Comparison of ENCODE assay signal across 31 cellular contexts in the genomic region with DNA sequence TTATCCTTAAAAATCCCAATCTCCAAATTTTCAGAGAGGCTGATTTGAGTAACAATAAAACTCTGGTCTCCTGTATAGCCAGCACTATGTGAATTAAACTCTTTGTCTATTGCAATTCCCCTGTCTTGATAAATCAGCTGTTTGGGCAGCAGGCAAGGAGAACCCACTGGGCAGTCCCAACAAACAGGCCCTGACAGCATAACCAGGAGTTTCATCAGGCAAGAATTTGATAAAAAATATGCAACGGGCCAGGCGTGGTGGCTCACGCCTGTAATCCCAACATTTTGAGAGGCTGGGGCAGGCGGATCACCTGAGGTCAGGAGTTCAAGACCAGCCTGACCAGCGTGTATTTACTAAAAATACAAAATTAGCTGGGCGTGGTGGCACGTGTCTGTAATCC. TPM values are rescaled to one million over a fixed set of nuclear protein-coding genes. Genes with fewer than 3 reads are reported as not detected.
A peak's percentile ranks its signal among the peaks of the same experiment; 100 is the strongest.
DNase-seq lines count a peak whose midpoint lies in the region; ATAC-seq and TF ChIP-seq lines count a peak whose summit lies in the region.
"Had no signal": no experiment of that assay in that cellular context is flagged by ENCODE, and none has a peak within 500 bp of the region (broad histone marks: within the 10 kb centered on the region; RNA-seq: fewer than 3 reads in every experiment).

No MANE protein-coding gene starts in this region.

- H3K4me3 ChIP-seq in RWPE2 (ENCODE audit: severe bottlenecking) (no peak overlapping the region), esophagus squamous epithelium (no peak overlapping the region)
- H3K4me3 ChIP-seq: body of pancreas, heart left ventricle, MG63, neural progenitor cell, spleen, thoracic aorta had no signal

- no peaks in the 10 kb centered on the region for H3K27me3 ChIP-seq in RWPE2 (ENCODE audit: insufficient read depth, poor library complexity, severe bottlenecking)
- no peaks in the 10 kb centered on the region for H3K27me3 ChIP-seq in esophagus squamous epithelium
- H3K27me3 ChIP-seq: body of pancreas, heart left ventricle, MG63, neural progenitor cell, spleen had no signal

- H3K4me1 Mint-ChIP-seq in activated CD4-positive, alpha-beta memory T cell treated with anti-CD3 and anti-CD28 coated beads for 36 hours (ENCODE audit: low read depth) = peaks cover 91% of the 10 kb centered on the region
- peaks cover 87% of the 10 kb centered on the region for H3K4me1 Mint-ChIP-seq in activated CD4-positive, alpha-beta memory T cell treated with anti-CD3 and anti-CD28 coated beads, Interleukin-2, amount 10 ng/mL, durations not matched to agents 7 days and 5 days
- H3K4me1 Mint-ChIP-seq in stimulated activated effector memory CD8-positive, alpha-beta T cell treated with anti-CD3 and anti-CD28 coated beads, Interleukin-12 subunit alpha, Interleukin-12 subunit beta, amount 100 ng/mL, for 72 hours = peaks cover 95% of the 10 kb centered on the region

- no peak for TF ChIP-seq POLR2A in esophagus squamous epithelium (IDR thresholded peaks at IDR 0.05)

- H3K36me3 ChIP-seq in RWPE2 (ENCODE audit: low read depth) (peaks cover 20% of the 10 kb centered on the region), esophagus squamous epithelium (peaks cover 0 to 19% (median 0%) of the 10 kb centered on the region in 3 donors)
- H3K36me3 ChIP-seq: MG63, neural progenitor cell, thoracic aorta had no signal

- no peak for DNase-seq in activated CD4-positive, alpha-beta memory T cell treated with anti-CD3 and anti-CD28 coated beads for 36 hours
- no peak for DNase-seq in activated CD4-positive, alpha-beta memory T cell treated with anti-CD3 and anti-CD28 coated beads, Interleukin-2, amount 10 ng/mL, durations not matched to agents 7 days and 5 days
- DNase-seq in RWPE2 (ENCODE audit: low spot score) (no peak), esophagus squamous epithelium (lab: John Stamatoyannopoulos, UW) (no peak), GM13977 (ENCODE audit: low spot score) (no peak), COLO668 (lab: John Stamatoyannopoulos, UW; ENCODE audit: unreplicated experiment) (no peak)
- DNase-seq in stimulated activated effector memory CD8-positive, alpha-beta T cell treated with anti-CD3 and anti-CD28 coated beads, Interleukin-12 subunit alpha, Interleukin-12 subunit beta, amount 100 ng/mL, for 72 hours (ENCODE audit: low spot score in 2 of 2) = no peak
- DNase-seq: activated B cell treated with CpG ODN at 0.5 μM for 24 hours; activated CD4-positive, alpha-beta T cell treated with anti-CD3 and anti-CD28 coated beads, Interleukin-2, amount 50 U/mL, for 4 hours; activated gamma-delta T cell treated with Interleukin-2 at 50 U/mL for 16 hours; DMS79; effector CD4-positive, alpha-beta T cell; erythroblast; GDM1; H7; heart left ventricle; KBM-7; MG63; NCI-H2029 treated with DMSO at 0.1 percent for 48 hours; NCI-H2227 treated with DMSO at 0.1 percent for 48 hours; NCI-H526 treated with DMSO at 0.1 percent for 48 hours; right cardiac atrium; spleen; stimulated activated CD4-positive, alpha-beta T cell treated with anti-CD3 and anti-CD28 coated beads, Interleukin-4, amount 100 ng/mL, for 4 hours; stimulated activated naive CD4-positive, alpha-beta T cell; SW 1271 had no signal

- peak overlapping the region; percentile 97 for H3K27ac ChIP-seq in RWPE2 (ENCODE audit: poor library complexity, severe bottlenecking)
- H3K27ac ChIP-seq in esophagus squamous epithelium = peak overlapping the region in 3 of 4 donors; percentile 1 to 12 (median 4)
- H3K27ac ChIP-seq: neural progenitor cell, thoracic aorta had no signal

- ATAC-seq in RWPE2 (ENCODE audit: low read depth) = peak; percentile 13; the same call in 2 of the 3 replicates
- ATAC-seq in stimulated activated effector memory CD8-positive, alpha-beta T cell treated with anti-CD3 and anti-CD28 coated beads, Interleukin-12 subunit alpha, Interleukin-12 subunit beta, amount 100 ng/mL, for 72 hours = no peak
- no peak for ATAC-seq in HG03095 (IDR thresholded peaks at IDR 0.05; ENCODE audit: unreplicated experiment)
- ATAC-seq: Panc1 had no signal

- peak overlapping the region; percentile 53 for H3K27ac Mint-ChIP-seq in activated CD4-positive, alpha-beta memory T cell treated with anti-CD3 and anti-CD28 coated beads for 36 hours
- no peak overlapping the region for H3K27ac Mint-ChIP-seq in activated CD4-positive, alpha-beta memory T cell treated with anti-CD3 and anti-CD28 coated beads, Interleukin-2, amount 10 ng/mL, durations not matched to agents 7 days and 5 days
- peak overlapping the region; percentile 71 for H3K27ac Mint-ChIP-seq in stimulated activated effector memory CD8-positive, alpha-beta T cell treated with anti-CD3 and anti-CD28 coated beads, Interleukin-12 subunit alpha, Interleukin-12 subunit beta, amount 100 ng/mL, for 72 hours
- H3K27ac Mint-ChIP-seq: activated B cell treated with CpG ODN at 0.5 μM for 24 hours, neural progenitor cell had no signal

- 68 to 77% methylated on average over 6 to 7 of the region's 7 CpGs for WGBS in esophagus squamous epithelium, 2 donors

- H3K36me3 Mint-ChIP-seq in activated CD4-positive, alpha-beta memory T cell treated with anti-CD3 and anti-CD28 coated beads for 36 hours = peaks cover 17% of the 10 kb centered on the region
- H3K36me3 Mint-ChIP-seq in activated CD4-positive, alpha-beta memory T cell treated with anti-CD3 and anti-CD28 coated beads, Interleukin-2, amount 10 ng/mL, durations not matched to agents 7 days and 5 days (ENCODE audit: low read depth) = peaks cover 53% of the 10 kb centered on the region
- peaks cover 73% of the 10 kb centered on the region for H3K36me3 Mint-ChIP-seq in stimulated activated effector memory CD8-positive, alpha-beta T cell treated with anti-CD3 and anti-CD28 coated beads, Interleukin-12 subunit alpha, Interleukin-12 subunit beta, amount 100 ng/mL, for 72 hours

- no peaks in the 10 kb centered on the region for H3K9me3 ChIP-seq in RWPE2 (ENCODE audit: severe bottlenecking)
- no peaks in the 10 kb centered on the region for H3K9me3 ChIP-seq in esophagus squamous epithelium
- H3K9me3 ChIP-seq: body of pancreas, heart left ventricle, MG63, spleen, thoracic aorta had no signal

- H3K4me1 ChIP-seq in RWPE2 (ENCODE audit: insufficient read depth, poor library complexity, severe bottlenecking) (peaks cover 49% of the 10 kb centered on the region), esophagus squamous epithelium (peaks cover 19 to 98% (median 41%) of the 10 kb centered on the region in 3 donors)

- H3K27me3 Mint-ChIP-seq in activated CD4-positive, alpha-beta memory T cell treated with anti-CD3 and anti-CD28 coated beads for 36 hours = no peaks in the 10 kb centered on the region
- H3K27me3 Mint-ChIP-seq in activated CD4-positive, alpha-beta memory T cell treated with anti-CD3 and anti-CD28 coated beads, Interleukin-2, amount 10 ng/mL, durations not matched to agents 7 days and 5 days = no peaks in the 10 kb centered on the region
- H3K27me3 Mint-ChIP-seq: activated B cell treated with CpG ODN at 0.5 μM for 24 hours had no signal

- no peak overlapping the region for H3K4me3 Mint-ChIP-seq in activated CD4-positive, alpha-beta memory T cell treated with anti-CD3 and anti-CD28 coated beads for 36 hours
- H3K4me3 Mint-ChIP-seq in activated CD4-positive, alpha-beta memory T cell treated with anti-CD3 and anti-CD28 coated beads, Interleukin-2, amount 10 ng/mL, durations not matched to agents 7 days and 5 days = no peak overlapping the region
- H3K4me3 Mint-ChIP-seq in stimulated activated effector memory CD8-positive, alpha-beta T cell treated with anti-CD3 and anti-CD28 coated beads, Interleukin-12 subunit alpha, Interleukin-12 subunit beta, amount 100 ng/mL, for 72 hours = no peak overlapping the region
- H3K4me3 Mint-ChIP-seq: activated B cell treated with CpG ODN at 0.5 μM for 24 hours, neural progenitor cell had no signal

- CTCF ChIA-PET in activated CD4-positive, alpha-beta memory T cell treated with anti-CD3 and anti-CD28 coated beads for 36 hours (lab: Charles Lee) = interaction anchor here (1.3 to 1.4 kb wide), 2 partner anchors 18 to 118 kb away, joined by 3 to 4 read pairs; no protein-coding TSS in a partner anchor
- CTCF ChIA-PET in activated CD4-positive, alpha-beta memory T cell treated with anti-CD3 and anti-CD28 coated beads, Interleukin-2, amount 10 ng/mL, durations not matched to agents 7 days and 5 days (lab: Charles Lee) = no interaction called here

- no peaks in the 10 kb centered on the region for H3K9me3 Mint-ChIP-seq in activated CD4-positive, alpha-beta memory T cell treated with anti-CD3 and anti-CD28 coated beads for 36 hours
- H3K9me3 Mint-ChIP-seq in activated CD4-positive, alpha-beta memory T cell treated with anti-CD3 and anti-CD28 coated beads, Interleukin-2, amount 10 ng/mL, durations not matched to agents 7 days and 5 days = no peaks in the 10 kb centered on the region
- no peaks in the 10 kb centered on the region for H3K9me3 Mint-ChIP-seq in stimulated activated effector memory CD8-positive, alpha-beta T cell treated with anti-CD3 and anti-CD28 coated beads, Interleukin-12 subunit alpha, Interleukin-12 subunit beta, amount 100 ng/mL, for 72 hours
- H3K9me3 Mint-ChIP-seq: activated B cell treated with CpG ODN at 0.5 μM for 24 hours had no signal

- POLR2A ChIA-PET in activated CD4-positive, alpha-beta memory T cell treated with anti-CD3 and anti-CD28 coated beads for 36 hours (lab: Charles Lee) = no interaction called here
- POLR2A ChIA-PET in activated CD4-positive, alpha-beta memory T cell treated with anti-CD3 and anti-CD28 coated beads, Interleukin-2, amount 10 ng/mL, durations not matched to agents 7 days and 5 days (lab: Charles Lee) = interaction anchor here (1.2 kb wide), 1 partner anchor 9 kb away, joined by 4 read pairs; no protein-coding TSS in a partner anchor

- intact Hi-C loops in activated CD4-positive, alpha-beta memory T cell treated with anti-CD3 and anti-CD28 coated beads for 36 hours (cut with micrococcal nuclease) = no loop called here
- intact Hi-C loops in esophagus squamous epithelium (cut with DNase I) = no loop called here

- in situ Hi-C loops in GM13977 (cut with MboI; ENCODE audit: low pct_unique_long_range_greater_than_20kb, low sequenced_read_pairs, unreplicated experiment) = no loop called here

- TF ChIP-seq CTCF in RWPE2 (IDR thresholded peaks at IDR 0.05; ENCODE audit: poor library complexity, severe bottlenecking) = no peak
- no peak for TF ChIP-seq CTCF in esophagus squamous epithelium (IDR thresholded peaks at IDR 0.05)
- no peak for TF ChIP-seq CTCF in GM13977 (IDR thresholded peaks at IDR 0.05; ENCODE audit: extremely low read depth, insufficient read depth, missing control alignments)

RNA-seq across cellular contexts. Expression of gene STK24, which starts 42.1 kb away (rescaled TPM):
- 100 to 1,000 TPM; 176 to 178 TPM for total RNA-seq in activated CD4-positive, alpha-beta memory T cell treated with anti-CD3 and anti-CD28 coated beads for 36 hours
- total RNA-seq in activated CD4-positive, alpha-beta memory T cell treated with anti-CD3 and anti-CD28 coated beads, Interleukin-2, amount 10 ng/mL, durations not matched to agents 7 days and 5 days = 100 to 1,000 TPM; 189 to 204 TPM
- 100 to 1,000 TPM; 119 to 156 (median 130) TPM for total RNA-seq in esophagus squamous epithelium
